8 cellular contexts compared by ENCODE assay signal in genomic region chr1:28369518-28370219, GRCh38. TPM values are rescaled to one million over a fixed set of nuclear protein-coding genes. Genes with fewer than 3 reads are reported as not detected.
A peak's percentile ranks its signal among the peaks of the same experiment; 100 is the strongest.
DNase-seq lines count a peak whose midpoint lies in the region; ATAC-seq and TF ChIP-seq lines count a peak whose summit lies in the region.

TSS of gene PHACTR4 (plus strand) at chr1:28369740. CDS start at chr1:28407448, 37,708 bp downstream.

- peak within 1 kb of the TSS; percentile 70; the same call in 1 of the 2 replicates for H3K27ac ChIP-seq in MM.1S (ENCODE audit: low read length)
- peak within 1 kb of the TSS; percentile 88 for H3K27ac ChIP-seq in SJSA1
- H3K27ac ChIP-seq in foreskin keratinocyte, result peak within 1 kb of the TSS; percentile 76
- peak within 1 kb of the TSS; percentile 92 for H3K27ac ChIP-seq in neural progenitor cell
- peak within 1 kb of the TSS; percentile 85 for H3K27ac ChIP-seq in stomach smooth muscle (ENCODE audit: low read length)

- peak within 1 kb of the TSS; percentile 82 for H3K9ac ChIP-seq in MM.1S (ENCODE audit: low read length)
- H3K9ac ChIP-seq in neural progenitor cell, result peak within 1 kb of the TSS; percentile 65
- peak within 1 kb of the TSS; percentile 91 to 93 for H3K9ac ChIP-seq in stomach smooth muscle (ENCODE audit: low read length in 2 of 2)

- H3K4me1 ChIP-seq in MM.1S (ENCODE audit: low read length) (peaks cover 9% of the 10 kb centered on the region; the same call in 1 of the 2 replicates), SJSA1 (replicated peaks) (peaks cover 24% of the 10 kb centered on the region), foreskin keratinocyte (peaks cover 28% of the 10 kb centered on the region), neural progenitor cell (peaks cover 15% of the 10 kb centered on the region), stomach smooth muscle (ENCODE audit: control insufficient read depth, insufficient read depth, low read length) (peaks cover 10% of the 10 kb centered on the region)

- no peaks in the 10 kb centered on the region for H3K9me2 ChIP-seq in MM.1S (replicated peaks; ENCODE audit: insufficient read depth, low read length)

- peaks cover 2% of the 10 kb centered on the region for H3K27me3 Mint-ChIP-seq in neural progenitor cell (ENCODE audit: insufficient read depth, low read depth)

- no peaks in the 10 kb centered on the region for H3K9me3 Mint-ChIP-seq in neural progenitor cell

- H3K4me3 Mint-ChIP-seq in neural progenitor cell, result peak within 1 kb of the TSS; percentile 97

- no peaks in the 10 kb centered on the region; the same call in 1 of the 2 replicates for H3F3A ChIP-seq in MM.1S (ENCODE audit: insufficient read depth, low read length)
- H3F3A ChIP-seq in neural progenitor cell (ENCODE audit: low read depth), result peaks cover 25% of the 10 kb centered on the region

- H3K4me1 Mint-ChIP-seq in neural progenitor cell, result peaks cover 22% of the 10 kb centered on the region

- H3K9me3 ChIP-seq in MM.1S (replicated peaks; ENCODE audit: insufficient read depth, low read length) (no peaks in the 10 kb centered on the region), SJSA1 (replicated peaks) (no peaks in the 10 kb centered on the region), neural progenitor cell (ENCODE audit: low read depth) (no peaks in the 10 kb centered on the region), stomach smooth muscle (ENCODE audit: control insufficient read depth in 2 of 2, low read length in 2 of 2) (no peaks in the 10 kb centered on the region)

- H3K27me3 ChIP-seq in H7 (ENCODE audit: control insufficient read depth, insufficient read depth, low read length), result no peaks in the 10 kb centered on the region
- H3K27me3 ChIP-seq in MM.1S (replicated peaks; ENCODE audit: insufficient read depth, low read length), result no peaks in the 10 kb centered on the region
- no peaks in the 10 kb centered on the region for H3K27me3 ChIP-seq in SJSA1 (replicated peaks)
- H3K27me3 ChIP-seq in foreskin keratinocyte, result no peaks in the 10 kb centered on the region
- H3K27me3 ChIP-seq in neural progenitor cell, result no peaks in the 10 kb centered on the region
- H3K27me3 ChIP-seq in stomach smooth muscle (ENCODE audit: control insufficient read depth in 1 of 2, insufficient read depth in 2 of 2, low read length in 2 of 2), result no peaks in the 10 kb centered on the region

- H3K4me2 ChIP-seq in MM.1S (ENCODE audit: low read depth, low read length) (peak within 1 kb of the TSS; percentile 64), neural progenitor cell (peak within 1 kb of the TSS; percentile 82)

- H4K20me1 ChIP-seq in MM.1S (ENCODE audit: insufficient read depth, low read length) (no peaks in the 10 kb centered on the region), neural progenitor cell (ENCODE audit: low read depth) (peaks cover 3% of the 10 kb centered on the region)

- H3K27ac Mint-ChIP-seq in neural progenitor cell, result peak within 1 kb of the TSS; percentile 95

- no peaks in the 10 kb centered on the region for H3K36me3 ChIP-seq in H7 (replicated peaks; ENCODE audit: control insufficient read depth, insufficient read depth, low read length)
- no peaks in the 10 kb centered on the region for H3K36me3 ChIP-seq in MM.1S (replicated peaks; ENCODE audit: insufficient read depth, low read length)
- peaks cover 26% of the 10 kb centered on the region for H3K36me3 ChIP-seq in SJSA1
- H3K36me3 ChIP-seq in neural progenitor cell, result no peaks in the 10 kb centered on the region
- H3K36me3 ChIP-seq in stomach smooth muscle (ENCODE audit: control insufficient read depth in 2 of 2, insufficient read depth in 2 of 2, low read length in 2 of 2), result no peaks in the 10 kb centered on the region

- peaks cover 4% of the 10 kb centered on the region for H3K36me3 Mint-ChIP-seq in neural progenitor cell

- peak; percentile 83 for ATAC-seq in foreskin keratinocyte

- peak within 1 kb of the TSS; percentile 94 for H3K4me3 ChIP-seq in H7 (ENCODE audit: insufficient read depth, low read depth, low read length)
- H3K4me3 ChIP-seq in MM.1S (ENCODE audit: low read length), result peak within 1 kb of the TSS; percentile 82
- H3K4me3 ChIP-seq in SJSA1, result peak within 1 kb of the TSS; percentile 73
- peak within 1 kb of the TSS; percentile 92 for H3K4me3 ChIP-seq in neural progenitor cell
- peak within 1 kb of the TSS; percentile 88 to 90 for H3K4me3 ChIP-seq in stomach smooth muscle (ENCODE audit: low read length in 2 of 2)

- H3K79me2 ChIP-seq in MM.1S (ENCODE audit: low read length) (peaks cover 44% of the 10 kb centered on the region), neural progenitor cell (ENCODE audit: low read depth) (peaks cover 47% of the 10 kb centered on the region)

- no peak for TF ChIP-seq CTCF in MM.1S (IDR thresholded peaks at IDR 0.05; ENCODE audit: low read length)
- no peak for TF ChIP-seq CTCF in foreskin keratinocyte (conservative IDR thresholded peaks at IDR 0.05)
- TF ChIP-seq CTCF in neural progenitor cell (IDR thresholded peaks at IDR 0.05), result no peak

- DNase-seq in ELR (ENCODE audit: low read depth) (peak; percentile 95), H7 (peak; percentile 97), MM.1S (peak; percentile 95), SJSA1 (ENCODE audit: low read depth in 1 of 2, low spot score in 2 of 2) (peak; percentile 95 to 97), foreskin keratinocyte (peak in 1 of 2 donors; percentile 80), neural progenitor cell (ENCODE audit: low spot score) (peak; percentile 98)
- DNase-seq in activated gamma-delta T cell treated with anti-CD3 and anti-CD28 coated beads, Interleukin-2, amount 50 U/mL, for 16 hours (ENCODE audit: low read depth), result peak; percentile 66

- H2AFZ ChIP-seq in MM.1S (ENCODE audit: low read length), result peak within 1 kb of the TSS; percentile 89
- peak within 1 kb of the TSS; percentile 85 for H2AFZ ChIP-seq in neural progenitor cell (replicated peaks)

RNA-seq across cellular contexts. Expression of gene PHACTR4, which starts in this region (rescaled TPM):
- 16.9 and 23.0 TPM in 2 replicates for total RNA-seq in H7 (2014; rRNA removed; shearing (Covaris generic))
- 9.7 and 13.9 TPM in 2 replicates for total RNA-seq in SJSA1 (2014; rRNA removed; shearing (Covaris generic))
- total RNA-seq in foreskin keratinocyte (24.2 and 24.3 TPM in 2 replicates), neural progenitor cell (ENCODE audit: low replicate concordance) (22.3 and 34.0 TPM in 2 replicates)
- 12.1 and 13.1 TPM in 2 replicates for polyA plus RNA-seq in foreskin keratinocyte
